Comparison of ENCODE assay signal across 22 cellular contexts in genomic region chr3:98328933-98329332, GRCh38. TPM values are rescaled to one million over a fixed set of nuclear protein-coding genes. Genes with fewer than 3 reads are reported as not detected.
DNase-seq lines count a peak whose midpoint lies in the region; ATAC-seq and TF ChIP-seq lines count a peak whose summit lies in the region.
"Had no signal": no experiment of that assay in that cellular context is flagged by ENCODE, and none has a peak within 500 bp of the region (broad histone marks: within the 10 kb centered on the region; RNA-seq: fewer than 3 reads in every experiment).

No MANE protein-coding gene starts in this region.

- no peak overlapping the region for H3K9ac ChIP-seq in neural progenitor cell

- H3K79me2 ChIP-seq in neural progenitor cell (ENCODE audit: low read depth): no peaks in the 10 kb centered on the region

- H2AFZ ChIP-seq in neural progenitor cell (replicated peaks): peak overlapping the region; percentile 100

- no peaks in the 10 kb centered on the region for H3K9me3 Mint-ChIP-seq in neural progenitor cell
- H3K9me3 Mint-ChIP-seq: activated B cell treated with CpG ODN at 0.5 μM for 24 hours; activated T-helper 1 cell treated with anti-CD3 and anti-CD28 coated beads, Interleukin-12 subunit alpha, Interleukin-12 subunit beta, Interleukin-2, Interleukin-4 antibody, amounts not matched to agents 30 ng/mL and 10 ng/mL and 1 ng/mL, durations not matched to agents 14 hours and 24 hours and 36 hours; CD14-positive monocyte; nephron; stimulated activated effector memory CD8-positive, alpha-beta T cell treated with anti-CD3 and anti-CD28 coated beads, Interleukin-12 subunit alpha, Interleukin-12 subunit beta, amount 100 ng/mL, for 72 hours; T-cell had no signal

- H3F3A ChIP-seq in neural progenitor cell (ENCODE audit: low read depth): no peaks in the 10 kb centered on the region

- H4K20me1 ChIP-seq in neural progenitor cell (ENCODE audit: low read depth): no peaks in the 10 kb centered on the region

- ATAC-seq in GM18907 (IDR thresholded peaks at IDR 0.05; ENCODE audit: unreplicated experiment): peak; percentile 13
- peak; percentile 9 for ATAC-seq in HG02970 (IDR thresholded peaks at IDR 0.05; ENCODE audit: low FRiP score, unreplicated experiment)
- 0 out of 3 replicates have a peak, but pooled peaks have one; percentile 12 for ATAC-seq in RWPE2 (ENCODE audit: low read depth)

- H3K36me3 Mint-ChIP-seq in neural progenitor cell: no peaks in the 10 kb centered on the region
- H3K36me3 Mint-ChIP-seq: CD14-positive monocyte; stimulated activated effector memory CD8-positive, alpha-beta T cell treated with anti-CD3 and anti-CD28 coated beads, Interleukin-12 subunit alpha, Interleukin-12 subunit beta, amount 100 ng/mL, for 72 hours; T-cell had no signal

- no peaks in the 10 kb centered on the region for H3K27me3 Mint-ChIP-seq in neural progenitor cell (ENCODE audit: insufficient read depth, low read depth)

- DNase-seq in RWPE2 (ENCODE audit: low spot score) (no peak), neural progenitor cell (ENCODE audit: low spot score) (no peak), Kasumi-1 (lab: John Stamatoyannopoulos, UW) (no peak), NCI-H748 treated with DMSO at 0.1 percent for 48 hours (lab: John Stamatoyannopoulos, UW) (no peak), NCI-H1694 (lab: John Stamatoyannopoulos, UW) (no peak), COR-L47 (lab: John Stamatoyannopoulos, UW) (no peak)
- DNase-seq: activated B cell treated with CpG ODN at 0.5 μM for 24 hours, NCI-H187 treated with DMSO at 0.1 percent for 48 hours had no signal

- peaks cover 7% of the 10 kb centered on the region for H3K27me3 ChIP-seq in RWPE2 (ENCODE audit: insufficient read depth, poor library complexity, severe bottlenecking)
- no peaks in the 10 kb centered on the region for H3K27me3 ChIP-seq in neural progenitor cell
- H3K27me3 ChIP-seq: right atrium auricular region had no signal

- H3K4me3 ChIP-seq in RWPE2 (ENCODE audit: severe bottlenecking): no peak overlapping the region
- no peak overlapping the region for H3K4me3 ChIP-seq in neural progenitor cell
- H3K4me3 ChIP-seq: lung, mucosa of descending colon, right atrium auricular region had no signal

- peaks cover 4% of the 10 kb centered on the region for H3K4me1 Mint-ChIP-seq in neural progenitor cell
- H3K4me1 Mint-ChIP-seq: activated B cell treated with CpG ODN at 0.5 μM for 24 hours, nephron, T-cell had no signal

- H3K4me2 ChIP-seq in neural progenitor cell: no peak overlapping the region

- H3K27ac ChIP-seq in RWPE2 (ENCODE audit: poor library complexity, severe bottlenecking): no peak overlapping the region
- no peak overlapping the region for H3K27ac ChIP-seq in neural progenitor cell
- H3K27ac ChIP-seq: epithelial cell of prostate, HL-60, right atrium auricular region had no signal

- no peaks in the 10 kb centered on the region for H3K9me3 ChIP-seq in RWPE2 (ENCODE audit: severe bottlenecking)
- H3K9me3 ChIP-seq in neural progenitor cell (ENCODE audit: low read depth): no peaks in the 10 kb centered on the region
- H3K9me3 ChIP-seq: mucosa of descending colon, right atrium auricular region had no signal

- no peak overlapping the region for H3K4me3 Mint-ChIP-seq in neural progenitor cell
- H3K4me3 Mint-ChIP-seq: activated B cell treated with CpG ODN at 0.5 μM for 24 hours; activated T-helper 1 cell treated with anti-CD3 and anti-CD28 coated beads, Interleukin-12 subunit alpha, Interleukin-12 subunit beta, Interleukin-2, Interleukin-4 antibody, amounts not matched to agents 30 ng/mL and 10 ng/mL and 1 ng/mL, durations not matched to agents 14 hours and 24 hours and 36 hours; CD14-positive monocyte; nephron; stimulated activated effector memory CD8-positive, alpha-beta T cell treated with anti-CD3 and anti-CD28 coated beads, Interleukin-12 subunit alpha, Interleukin-12 subunit beta, amount 100 ng/mL, for 72 hours; T-cell had no signal

- no peak overlapping the region for H3K27ac Mint-ChIP-seq in neural progenitor cell
- H3K27ac Mint-ChIP-seq: activated B cell treated with CpG ODN at 0.5 μM for 24 hours; activated T-helper 1 cell treated with anti-CD3 and anti-CD28 coated beads, Interleukin-12 subunit alpha, Interleukin-12 subunit beta, Interleukin-2, Interleukin-4 antibody, amounts not matched to agents 30 ng/mL and 10 ng/mL and 1 ng/mL, durations not matched to agents 14 hours and 24 hours and 36 hours; CD14-positive monocyte; nephron; stimulated activated effector memory CD8-positive, alpha-beta T cell treated with anti-CD3 and anti-CD28 coated beads, Interleukin-12 subunit alpha, Interleukin-12 subunit beta, amount 100 ng/mL, for 72 hours; T-cell had no signal

- no peak for TF ChIP-seq CTCF in RWPE2 (IDR thresholded peaks at IDR 0.05; ENCODE audit: poor library complexity, severe bottlenecking)
- TF ChIP-seq CTCF in neural progenitor cell (IDR thresholded peaks at IDR 0.05): no peak

- no peaks in the 10 kb centered on the region for H3K36me3 ChIP-seq in RWPE2 (ENCODE audit: low read depth)
- H3K36me3 ChIP-seq in neural progenitor cell: no peaks in the 10 kb centered on the region
- H3K36me3 ChIP-seq: right atrium auricular region had no signal

- H3K4me1 ChIP-seq in RWPE2 (ENCODE audit: insufficient read depth, poor library complexity, severe bottlenecking): no peaks in the 10 kb centered on the region
- no peaks in the 10 kb centered on the region for H3K4me1 ChIP-seq in neural progenitor cell
- H3K4me1 ChIP-seq: right atrium auricular region had no signal

RNA-seq across cellular contexts. Expression of gene OR5K4, which starts 24.7 kb away (rescaled TPM):
- total RNA-seq in neural progenitor cell (ENCODE audit: low replicate concordance): not detected in 2 replicates
- total RNA-seq: activated B cell treated with CpG ODN at 0.5 μM for 24 hours; activated T-helper 1 cell treated with anti-CD3 and anti-CD28 coated beads, Interleukin-12 subunit alpha, Interleukin-12 subunit beta, Interleukin-2, Interleukin-4 antibody, amounts not matched to agents 30 ng/mL and 10 ng/mL and 1 ng/mL, durations not matched to agents 14 hours and 24 hours and 36 hours; bronchial epithelial cell; lung; mucosa of descending colon; right atrium auricular region; T-cell; urinary bladder had no signal

RNA-seq across cellular contexts. Expression of gene OR5H2, which starts 46.6 kb away (rescaled TPM):
- not detected in 2 replicates for total RNA-seq in neural progenitor cell (ENCODE audit: low replicate concordance)
- total RNA-seq: activated B cell treated with CpG ODN at 0.5 μM for 24 hours; activated T-helper 1 cell treated with anti-CD3 and anti-CD28 coated beads, Interleukin-12 subunit alpha, Interleukin-12 subunit beta, Interleukin-2, Interleukin-4 antibody, amounts not matched to agents 30 ng/mL and 10 ng/mL and 1 ng/mL, durations not matched to agents 14 hours and 24 hours and 36 hours; bronchial epithelial cell; lung; mucosa of descending colon; right atrium auricular region; T-cell; urinary bladder had no signal
